In the genomic region with DNA sequence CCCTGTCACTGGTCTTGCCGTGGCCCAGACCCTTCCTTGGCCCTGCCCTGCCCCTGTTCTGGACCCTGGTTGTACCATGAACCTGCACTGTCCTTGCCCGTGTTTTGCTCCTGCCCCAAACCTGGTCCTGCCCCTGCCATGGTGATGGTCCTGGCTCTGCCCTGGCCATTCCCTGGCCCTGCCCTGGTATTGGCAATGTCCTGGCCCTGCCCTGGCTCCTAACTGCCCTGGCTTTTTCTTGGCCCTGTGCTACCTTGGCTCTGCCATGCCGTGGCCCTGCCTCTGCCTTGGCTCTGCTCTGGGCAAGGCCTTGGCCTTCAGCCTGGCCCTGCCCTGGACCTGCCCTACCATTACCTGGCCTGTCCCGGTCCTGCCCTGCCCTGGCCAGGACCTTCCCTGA, we compare ENCODE assay signal across 26 cellular contexts. TPM values are rescaled to one million over a fixed set of nuclear protein-coding genes. Genes with fewer than 3 reads are reported as not detected.
DNase-seq lines count a peak whose midpoint lies in the region; ATAC-seq, FAIRE-seq and TF ChIP-seq lines count a peak whose summit lies in the region.
"Had no signal": no experiment of that assay in that cellular context is flagged by ENCODE, and none has a peak within 500 bp of the region (broad histone marks: within the 10 kb centered on the region; RNA-seq: fewer than 3 reads in every experiment).

No MANE protein-coding gene starts in this region.

- TF ChIP-seq POLR2A in body of pancreas (IDR thresholded peaks at IDR 0.05), result no peak

- no peaks in the 10 kb centered on the region for H3K36me3 ChIP-seq in body of pancreas (replicated peaks in 1 of 2; ENCODE audit: insufficient read depth in 1 of 2, low read depth in 2 of 2)
- no peaks in the 10 kb centered on the region for H3K36me3 ChIP-seq in kidney (ENCODE audit: control insufficient read depth in 1 of 2, insufficient read depth in 2 of 2, low read length in 2 of 2)
- H3K36me3 ChIP-seq: SJCRH30 had no signal

- no peaks in the 10 kb centered on the region for H3K36me3 Mint-ChIP-seq in stimulated activated effector memory CD8-positive, alpha-beta T cell treated with anti-CD3 and anti-CD28 coated beads, Interleukin-12 subunit alpha, Interleukin-12 subunit beta, amount 100 ng/mL, for 72 hours
- H3K36me3 Mint-ChIP-seq: CD4-positive, CD25-positive, alpha-beta regulatory T cell had no signal

- no peak overlapping the region for H3K4me3 Mint-ChIP-seq in stimulated activated effector memory CD8-positive, alpha-beta T cell treated with anti-CD3 and anti-CD28 coated beads, Interleukin-12 subunit alpha, Interleukin-12 subunit beta, amount 100 ng/mL, for 72 hours
- H3K4me3 Mint-ChIP-seq: CD4-positive, CD25-positive, alpha-beta regulatory T cell had no signal

- FAIRE-seq in kidney (lab: Jason Lieb, UNC) (no peak), HTR-8/SVneo (lab: Jason Lieb, UNC) (no peak)
- FAIRE-seq: D721Med, G401.6 had no signal

- no peaks in the 10 kb centered on the region for H3K9me3 Mint-ChIP-seq in stimulated activated effector memory CD8-positive, alpha-beta T cell treated with anti-CD3 and anti-CD28 coated beads, Interleukin-12 subunit alpha, Interleukin-12 subunit beta, amount 100 ng/mL, for 72 hours

- no peaks in the 10 kb centered on the region for H3K9me3 ChIP-seq in right cardiac atrium (ENCODE audit: control insufficient read depth, low read length)
- H3K9me3 ChIP-seq in body of pancreas, result no peaks in the 10 kb centered on the region
- H3K9me3 ChIP-seq in kidney (ENCODE audit: control insufficient read depth in 1 of 2, low read length in 2 of 2), result no peaks in the 10 kb centered on the region
- H3K9me3 ChIP-seq: SJCRH30 had no signal

- intact Hi-C loops in right cardiac atrium (cut with DNase I) (no loop called here), left ventricle myocardium superior (cut with micrococcal nuclease) (no loop called here), body of pancreas (cut with DNase I) (loop anchor here (10.0 kb wide), 1 partner anchor 147 kb away; no protein-coding TSS in a partner anchor), kidney (cut with DNase I) (no loop called here)

- WGBS in right cardiac atrium, result 95% methylated on average over 4 of the region's 4 CpGs
- 57 to 83% methylated on average over 4 of the region's 4 CpGs for WGBS in body of pancreas, 2 donors

- no peak overlapping the region for H3K27ac ChIP-seq in right cardiac atrium (ENCODE audit: low read length)
- peak overlapping the region in 3 of 4 donors; percentile 6 to 73 (median 38) for H3K27ac ChIP-seq in body of pancreas
- no peak overlapping the region for H3K27ac ChIP-seq in kidney (ENCODE audit: low read depth in 2 of 2, low read length in 2 of 2)
- H3K27ac ChIP-seq: PC-9, SJCRH30 had no signal

- H3K9ac ChIP-seq in kidney (ENCODE audit: low read length in 2 of 2), result no peak overlapping the region

- H3K27me3 ChIP-seq in right cardiac atrium (ENCODE audit: control insufficient read depth, insufficient read depth) (no peaks in the 10 kb centered on the region), body of pancreas (no peaks in the 10 kb centered on the region)
- H3K27me3 ChIP-seq: SJCRH30 had no signal

- TF ChIP-seq CTCF in body of pancreas (IDR thresholded peaks at IDR 0.05) (no peak), kidney (IDR thresholded peaks at IDR 0.05; ENCODE audit: borderline replicate concordance, extremely low read depth, insufficient read depth) (no peak)

- H3K27ac Mint-ChIP-seq in stimulated activated effector memory CD8-positive, alpha-beta T cell treated with anti-CD3 and anti-CD28 coated beads, Interleukin-12 subunit alpha, Interleukin-12 subunit beta, amount 100 ng/mL, for 72 hours, result peak overlapping the region; percentile 43
- H3K27ac Mint-ChIP-seq: CD4-positive, CD25-positive, alpha-beta regulatory T cell had no signal

- H3K4me1 ChIP-seq in right cardiac atrium (ENCODE audit: control insufficient read depth, insufficient read depth, low read length) (no peaks in the 10 kb centered on the region), body of pancreas (peaks cover 55% of the 10 kb centered on the region), kidney (ENCODE audit: control insufficient read depth in 1 of 2, insufficient read depth in 1 of 2, low read depth in 1 of 2, low read length in 2 of 2) (no peaks in the 10 kb centered on the region)
- H3K4me1 ChIP-seq: SJCRH30 had no signal

- no peaks in the 10 kb centered on the region for H3K4me1 Mint-ChIP-seq in stimulated activated effector memory CD8-positive, alpha-beta T cell treated with anti-CD3 and anti-CD28 coated beads, Interleukin-12 subunit alpha, Interleukin-12 subunit beta, amount 100 ng/mL, for 72 hours
- H3K4me1 Mint-ChIP-seq: CD4-positive, CD25-positive, alpha-beta regulatory T cell had no signal

- H3K4me3 ChIP-seq in right cardiac atrium (ENCODE audit: low read length) (no peak overlapping the region), body of pancreas (no peak overlapping the region), kidney (ENCODE audit: low read length in 2 of 2) (no peak overlapping the region)
- H3K4me3 ChIP-seq: PC-9, SJCRH30 had no signal

- peak in 1 of 3 donors; percentile 33 for DNase-seq in right cardiac atrium
- DNase-seq in left ventricle myocardium superior, result no peak
- no peak for DNase-seq in body of pancreas
- peak; percentile 43 for DNase-seq in kidney
- no peak for DNase-seq in stimulated activated effector memory CD8-positive, alpha-beta T cell treated with anti-CD3 and anti-CD28 coated beads, Interleukin-12 subunit alpha, Interleukin-12 subunit beta, amount 100 ng/mL, for 72 hours (ENCODE audit: low spot score in 2 of 2)
- no peak for DNase-seq in DMS53 (lab: John Stamatoyannopoulos, UW)
- no peak for DNase-seq in HTR-8/SVneo (ENCODE audit: insufficient read length, low spot score)
- DNase-seq: CD4-positive, CD25-positive, alpha-beta regulatory T cell; GOT3; NCI-H1092; NCI-H1417 treated with DMSO at 0.1 percent for 48 hours; NCI-H1694 treated with DMSO at 0.1 percent for 48 hours; NCI-H2081; NCI-H2227 treated with DMSO at 0.1 percent for 48 hours; NCI-H526 treated with DMSO at 0.1 percent for 48 hours; PC-9; SJCRH30 had no signal

- ATAC-seq in right cardiac atrium (peak; percentile 10 to 21), left ventricle myocardium superior (no peak), body of pancreas (no peak), GM18520 (IDR thresholded peaks at IDR 0.05; ENCODE audit: unreplicated experiment) (no peak)
- peak; percentile 4 for ATAC-seq in stimulated activated effector memory CD8-positive, alpha-beta T cell treated with anti-CD3 and anti-CD28 coated beads, Interleukin-12 subunit alpha, Interleukin-12 subunit beta, amount 100 ng/mL, for 72 hours
- ATAC-seq: HCT116 had no signal

RNA-seq across cellular contexts. Expression of a gene that starts 5.5 kb away (rescaled TPM):
- not detected for total RNA-seq in right cardiac atrium
- polyA plus RNA-seq in right cardiac atrium, result not detected
- total RNA-seq in left ventricle myocardium superior, result not detected
- total RNA-seq in body of pancreas, result 10 to 100 TPM; 13.0 to 14.2 TPM
- total RNA-seq in kidney, result not detected
- polyA plus RNA-seq in kidney (ENCODE audit: insufficient read depth, low read depth, low replicate concordance), result not detected
- total RNA-seq: A172; CD4-positive, CD25-positive, alpha-beta regulatory T cell; NCI-H460; PC-9; Right ventricle myocardium inferior; RPMI7951; SJCRH30 had no signal
- polyA plus RNA-seq: BJ; CD4-positive, CD25-positive, alpha-beta regulatory T cell had no signal

Comparison
In these comparisons a context has a peak if more than half of its experiments do, and no peak if none do; other contexts are left out.
1. ATAC-seq: peak in right cardiac atrium (2 of 2) and stimulated activated effector memory CD8-positive, alpha-beta T cell treated with anti-CD3 and anti-CD28 coated beads, Interleukin-12 subunit alpha, Interleukin-12 subunit beta, amount 100 ng/mL, for 72 hours (single experiment); none in left ventricle myocardium superior (single experiment), body of pancreas (single experiment) and GM18520 (single experiment).
2. H3K27ac ChIP-seq: peak in body of pancreas (3 of 4); none in right cardiac atrium (single experiment) and kidney (0 of 2).
3. RNA of a gene that starts 5.5 kb away (total RNA-seq): 13.0 to 14.2 TPM in body of pancreas; not detected in right cardiac atrium, not detected in left ventricle myocardium superior (single experiment) and not detected in kidney (single experiment); every median in the first group is over 10 times any median in the second.